In the genomic region with DNA sequence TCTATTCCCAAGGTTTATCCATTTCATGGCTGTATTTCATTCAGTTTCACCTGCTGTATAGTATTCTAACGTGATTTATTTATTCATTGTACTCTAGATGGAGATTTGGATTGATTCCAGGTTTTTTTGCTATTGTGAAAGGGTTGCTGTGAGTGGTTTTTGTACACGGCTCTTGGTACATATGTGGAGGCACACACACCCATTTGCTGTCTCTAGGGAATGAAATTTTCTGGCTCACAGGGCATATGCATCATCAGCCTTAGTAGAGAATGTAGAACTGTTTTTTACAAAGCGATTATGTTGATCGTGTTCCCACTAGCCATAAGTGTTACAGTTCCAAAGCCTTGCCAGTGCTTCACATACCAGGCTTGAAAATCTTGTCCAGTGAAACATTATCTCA, we compare ENCODE assay signal across 14 cellular contexts. TPM values are rescaled to one million over a fixed set of nuclear protein-coding genes. Genes with fewer than 3 reads are reported as not detected.
DNase-seq lines count a peak whose midpoint lies in the region; ATAC-seq and TF ChIP-seq lines count a peak whose summit lies in the region.
"Had no signal": no experiment of that assay in that cellular context is flagged by ENCODE, and none has a peak within 500 bp of the region (broad histone marks: within the 10 kb centered on the region; RNA-seq: fewer than 3 reads in every experiment).

No MANE protein-coding gene starts in this region.

- H3K4me2 ChIP-seq in mesenchymal stem cell (ENCODE audit: low read length, poor library complexity, severe bottlenecking) (no peak overlapping the region), mesendoderm (ENCODE audit: low read length) (no peak overlapping the region)
- H3K4me2 ChIP-seq: PC-9 had no signal

- 78% methylated on average over 3 of the region's 4 CpGs for WGBS in mesenchymal stem cell
- WGBS in upper lobe of left lung, 2 donors, result 15 to 24% methylated on average over 4 of the region's 4 CpGs
- whole genome bisulfite sequencing in mesendoderm (ENCODE audit: extremely low coverage, insufficient coverage, low lambda C conversion rate), result no CpG with 5 or more reads among the region's 4 CpGs
- 55 to 64% (median 64%) methylated on average over 4 of the region's 4 CpGs for WGBS in adrenal gland, 4 donors

- H3K18ac ChIP-seq in mesenchymal stem cell (ENCODE audit: low read depth in 1 of 2, low read length in 2 of 2), result no peak overlapping the region
- H3K18ac ChIP-seq in mesendoderm (ENCODE audit: low read length), result no peak overlapping the region

- peaks cover 14% of the 10 kb centered on the region for H3K79me2 ChIP-seq in mesendoderm (ENCODE audit: control insufficient read depth, insufficient read depth, low read length)

- H4K8ac ChIP-seq in mesenchymal stem cell (ENCODE audit: low read length) (no peak overlapping the region), mesendoderm (ENCODE audit: low read depth, low read length) (no peak overlapping the region)

- H3K14ac ChIP-seq in mesenchymal stem cell (ENCODE audit: low read length in 2 of 2), result no peak overlapping the region

- TF ChIP-seq POLR2A in breast epithelium (IDR thresholded peaks at IDR 0.05), result no peak
- TF ChIP-seq POLR2A in upper lobe of left lung (IDR thresholded peaks at IDR 0.05), result no peak
- no peak for TF ChIP-seq POLR2A in adrenal gland (IDR thresholded peaks at IDR 0.05)

- H3K9ac ChIP-seq in mesenchymal stem cell (ENCODE audit: low read length), result peak overlapping the region; percentile 40
- H3K9ac ChIP-seq in mesendoderm (ENCODE audit: low read length), result no peak overlapping the region

- H4K5ac ChIP-seq in mesendoderm (ENCODE audit: low read length), result no peak overlapping the region

- H3K4ac ChIP-seq in mesenchymal stem cell (ENCODE audit: low read depth in 1 of 2, low read length in 2 of 2) (no peak overlapping the region), mesendoderm (ENCODE audit: low read depth, low read length) (no peak overlapping the region)

- CTCF ChIA-PET in MCF 10A (lab: Yijun Ruan, JAX), result no interaction called here

- H3K4me3 Mint-ChIP-seq in MCF 10A (ENCODE audit: unreplicated experiment) (no peak overlapping the region), endothelial cell (ENCODE audit: unreplicated experiment) (peak overlapping the region; percentile 69)
- H3K4me3 Mint-ChIP-seq: activated CD4-positive, alpha-beta memory T cell treated with anti-CD3 and anti-CD28 coated beads, Interleukin-2, amount 10 ng/mL, durations not matched to agents 7 days and 5 days; naive thymus-derived CD8-positive, alpha-beta T cell had no signal

- TF ChIP-seq EP300 in upper lobe of left lung (IDR thresholded peaks at IDR 0.05), result no peak

- no peaks in the 10 kb centered on the region for H3K36me3 ChIP-seq in breast epithelium
- H3K36me3 ChIP-seq in mesenchymal stem cell (ENCODE audit: control insufficient read depth in 1 of 2, insufficient read depth in 2 of 2, low read depth in 1 of 2, low read length in 2 of 2), result no peaks in the 10 kb centered on the region
- no peaks in the 10 kb centered on the region for H3K36me3 ChIP-seq in upper lobe of left lung
- no peaks in the 10 kb centered on the region for H3K36me3 ChIP-seq in mesendoderm (ENCODE audit: control insufficient read depth, insufficient read depth, low read length)
- H3K36me3 ChIP-seq in adrenal gland (replicated peaks in 1 of 2), result no peaks in the 10 kb centered on the region
- H3K36me3 ChIP-seq: esophagus squamous epithelium had no signal

- no peak overlapping the region for H3K56ac ChIP-seq in mesendoderm (ENCODE audit: low read length)

- H2BK15ac ChIP-seq in mesenchymal stem cell (ENCODE audit: low read depth, poor library complexity, severe bottlenecking) (no peak overlapping the region), mesendoderm (replicated peaks; ENCODE audit: low read depth) (no peak overlapping the region)

- H3K4me3 ChIP-seq in breast epithelium (no peak overlapping the region), mesenchymal stem cell (ENCODE audit: insufficient read depth in 1 of 2, low read depth in 1 of 2, low read length in 2 of 2) (peak overlapping the region in 1 of 2 experiments; percentile 44), upper lobe of left lung (peak overlapping the region in 1 of 4 donors; percentile 91), mesendoderm (ENCODE audit: low read length) (no peak overlapping the region), adrenal gland (no peak overlapping the region)
- H3K4me3 ChIP-seq: esophagus squamous epithelium, PC-9 had no signal

- POLR2A ChIA-PET in MCF 10A (lab: Yijun Ruan, JAX), result interaction anchor here (0.6 to 1.5 kb wide), 3 partner anchors 98 to 152 kb away, joined by 3 to 6 read pairs (median 4); no protein-coding TSS in a partner anchor

- H3K4me1 Mint-ChIP-seq in MCF 10A (ENCODE audit: insufficient read depth, unreplicated experiment), result no peaks in the 10 kb centered on the region
- peaks cover 71% of the 10 kb centered on the region for H3K4me1 Mint-ChIP-seq in endothelial cell (ENCODE audit: unreplicated experiment)

- H2BK5ac ChIP-seq in mesenchymal stem cell (ENCODE audit: low read depth, low read length, poor library complexity, severe bottlenecking), result no peak overlapping the region
- no peak overlapping the region for H2BK5ac ChIP-seq in mesendoderm (ENCODE audit: low read length)

- DNase-seq in MCF 10A (ENCODE audit: unreplicated experiment), result peak; percentile 72
- DNase-seq in breast epithelium (ENCODE audit: low spot score in 2 of 2), result no peak
- no peak for DNase-seq in endothelial cell (ENCODE audit: low spot score)
- peak; percentile 36 for DNase-seq in mesenchymal stem cell
- DNase-seq in upper lobe of left lung, result no peak
- DNase-seq in mesendoderm, result no peak
- DNase-seq in adrenal gland, result no peak
- DNase-seq in HCEC 1CT, result no peak
- DNase-seq: activated CD4-positive, alpha-beta memory T cell treated with anti-CD3 and anti-CD28 coated beads, Interleukin-2, amount 10 ng/mL, durations not matched to agents 7 days and 5 days; esophagus squamous epithelium; naive thymus-derived CD8-positive, alpha-beta T cell; NCI-H2107; PC-9; small intestine had no signal

- no peak overlapping the region for H3K23ac ChIP-seq in mesenchymal stem cell (ENCODE audit: low read length in 2 of 2)
- no peak overlapping the region for H3K23ac ChIP-seq in mesendoderm (ENCODE audit: low read length)

- ATAC-seq in upper lobe of left lung (ENCODE audit: low FRiP score in 2 of 2), result no peak
- ATAC-seq: naive thymus-derived CD8-positive, alpha-beta T cell had no signal

- H3K79me1 ChIP-seq in mesenchymal stem cell (replicated peaks; ENCODE audit: low read length, poor library complexity, severe bottlenecking) (no peaks in the 10 kb centered on the region), mesendoderm (ENCODE audit: low read length) (peaks cover 12% of the 10 kb centered on the region)

- H3K27ac Mint-ChIP-seq in MCF 10A (ENCODE audit: low read depth, unreplicated experiment), result no peak overlapping the region
- H3K27ac Mint-ChIP-seq in endothelial cell (ENCODE audit: unreplicated experiment), result no peak overlapping the region
- H3K27ac Mint-ChIP-seq: activated CD4-positive, alpha-beta memory T cell treated with anti-CD3 and anti-CD28 coated beads, Interleukin-2, amount 10 ng/mL, durations not matched to agents 7 days and 5 days; naive thymus-derived CD8-positive, alpha-beta T cell had no signal

- H3K27me3 Mint-ChIP-seq in MCF 10A (ENCODE audit: insufficient read depth, unreplicated experiment) (no peaks in the 10 kb centered on the region), endothelial cell (ENCODE audit: unreplicated experiment) (peaks cover 18% of the 10 kb centered on the region)

- H3K4me1 ChIP-seq in breast epithelium, result no peaks in the 10 kb centered on the region
- peaks cover 5% of the 10 kb centered on the region for H3K4me1 ChIP-seq in mesenchymal stem cell (ENCODE audit: control insufficient read depth, insufficient read depth, low read depth, low read length)
- peaks cover 22 to 70% (median 33%) of the 10 kb centered on the region in 4 donors for H3K4me1 ChIP-seq in upper lobe of left lung
- H3K4me1 ChIP-seq in mesendoderm (ENCODE audit: control insufficient read depth, low read depth, low read length), result no peaks in the 10 kb centered on the region
- peaks cover 4 to 65% of the 10 kb centered on the region in 2 donors for H3K4me1 ChIP-seq in adrenal gland (replicated peaks in 1 of 2)

- intact Hi-C loops in MCF 10A (cut with micrococcal nuclease) (no loop called here), breast epithelium (cut with DNase I; ENCODE audit: low total_unique reads) (no loop called here), adrenal gland (cut with DNase I) (no loop called here)

- TF ChIP-seq CTCF in MCF 10A (IDR thresholded peaks at IDR 0.05; ENCODE audit: unreplicated experiment), result no peak
- no peak for TF ChIP-seq CTCF in breast epithelium (IDR thresholded peaks at IDR 0.05)
- no peak for TF ChIP-seq CTCF in endothelial cell (IDR thresholded peaks at IDR 0.05; ENCODE audit: unreplicated experiment)
- TF ChIP-seq CTCF in upper lobe of left lung (IDR thresholded peaks at IDR 0.05), result no peak
- no peak for TF ChIP-seq CTCF in adrenal gland (IDR thresholded peaks at IDR 0.05)

- H2BK120ac ChIP-seq in mesenchymal stem cell (ENCODE audit: low read depth, low read length) (no peak overlapping the region), mesendoderm (ENCODE audit: low read depth, low read length) (no peak overlapping the region)

- H3K27ac ChIP-seq in breast epithelium, result peak overlapping the region in 1 of 2 donors; percentile 28
- H3K27ac ChIP-seq in mesenchymal stem cell (ENCODE audit: low read length, poor library complexity, severe bottlenecking), result no peak overlapping the region
- peak overlapping the region; percentile 39 to 97 (median 70) for H3K27ac ChIP-seq in upper lobe of left lung
- H3K27ac ChIP-seq in mesendoderm (ENCODE audit: low read depth, low read length), result no peak overlapping the region
- peak overlapping the region in 2 of 5 donors; percentile 27 to 40 for H3K27ac ChIP-seq in adrenal gland
- H3K27ac ChIP-seq: PC-9 had no signal

- H3K36me3 Mint-ChIP-seq in MCF 10A (ENCODE audit: insufficient read depth, unreplicated experiment) (no peaks in the 10 kb centered on the region), endothelial cell (ENCODE audit: low read depth, unreplicated experiment) (peaks cover 28% of the 10 kb centered on the region)
- H3K36me3 Mint-ChIP-seq: naive thymus-derived CD8-positive, alpha-beta T cell had no signal

- no TSS peak for BruUV-seq in MCF 10A (replicated peaks; lab: Mats Ljungman, UMichigan)

- no peak overlapping the region for H2AFZ ChIP-seq in mesenchymal stem cell (ENCODE audit: low read depth, low read length)
- H2AFZ ChIP-seq: PC-9 had no signal

- H4K91ac ChIP-seq in mesenchymal stem cell (ENCODE audit: low read length), result no peak overlapping the region

- H3K27me3 ChIP-seq in breast epithelium (no peaks in the 10 kb centered on the region), mesenchymal stem cell (ENCODE audit: control insufficient read depth in 1 of 2, insufficient read depth in 1 of 2, low read length in 2 of 2) (no peaks in the 10 kb centered on the region), upper lobe of left lung (peaks cover 0 to 5% (median 1%) of the 10 kb centered on the region in 4 donors), mesendoderm (ENCODE audit: insufficient read depth, low read length, poor library complexity) (no peaks in the 10 kb centered on the region), adrenal gland (no peaks in the 10 kb centered on the region)

- H2AK5ac ChIP-seq in mesenchymal stem cell (ENCODE audit: low read length, severe bottlenecking), result no peak overlapping the region
- no peak overlapping the region for H2AK5ac ChIP-seq in mesendoderm (ENCODE audit: low read length)

- H2BK12ac ChIP-seq in mesenchymal stem cell (ENCODE audit: low read length in 2 of 2), result no peak overlapping the region

- H3K9me3 Mint-ChIP-seq in MCF 10A (ENCODE audit: unreplicated experiment) (no peaks in the 10 kb centered on the region), endothelial cell (ENCODE audit: unreplicated experiment) (no peaks in the 10 kb centered on the region)
- H3K9me3 Mint-ChIP-seq: activated CD4-positive, alpha-beta memory T cell treated with anti-CD3 and anti-CD28 coated beads, Interleukin-2, amount 10 ng/mL, durations not matched to agents 7 days and 5 days had no signal

- H3K9me3 ChIP-seq in breast epithelium (no peaks in the 10 kb centered on the region), mesenchymal stem cell (ENCODE audit: control insufficient read depth, low read length) (no peaks in the 10 kb centered on the region), upper lobe of left lung (no peaks in the 10 kb centered on the region), adrenal gland (replicated peaks in 1 of 3) (no peaks in the 10 kb centered on the region)
- H3K9me3 ChIP-seq: esophagus squamous epithelium had no signal

RNA-seq across cellular contexts. Expression of a gene that starts 5.1 kb away (rescaled TPM):
- total RNA-seq in MCF 10A (2022), result 148 and 171 TPM in 2 replicates
- 1,000 to 10,000 TPM in 1 of 3 donors, 100 to 1,000 TPM in 2; 223 to 1,216 (median 273) TPM for total RNA-seq in breast epithelium
- 983 TPM for total RNA-seq in endothelial cell (ENCODE audit: unreplicated experiment)
- 97.4 TPM for polyA plus RNA-seq in mesenchymal stem cell (2013, experiment 1 of 2)
- 89.2 TPM for polyA plus RNA-seq in mesenchymal stem cell (2013, experiment 2 of 2)
- total RNA-seq in upper lobe of left lung, result 100 to 1,000 TPM; 449 to 911 (median 654) TPM
- polyA plus RNA-seq in mesendoderm (2013, experiment 1 of 2), result 66.2 TPM
- 65.5 TPM for polyA plus RNA-seq in mesendoderm (2013, experiment 2 of 2)
- total RNA-seq in adrenal gland, result 100 to 1,000 TPM; 455 to 653 (median 569) TPM
- 100 to 1,000 TPM in 2 of 3 donors, 10 to 100 TPM in 1; 72.9 to 318 (median 134) TPM for polyA plus RNA-seq in adrenal gland

Comparison
In these comparisons a context has a peak if more than half of its experiments do, and no peak if none do; other contexts are left out.
1. DNase-seq: peak in MCF 10A (single experiment) and mesenchymal stem cell (single experiment); none in breast epithelium (0 of 2), endothelial cell (single experiment), upper lobe of left lung (0 of 2), mesendoderm (single experiment), adrenal gland (0 of 7) and HCEC 1CT (single experiment).
2. H3K27ac ChIP-seq: peak in upper lobe of left lung (4 of 4); none in mesenchymal stem cell (single experiment) and mesendoderm (single experiment).